ENCODE assay signal across 10 cellular contexts in genomic region chr1:165543651-165544452, GRCh38. TPM values are rescaled to one million over a fixed set of nuclear protein-coding genes. Genes with fewer than 3 reads are reported as not detected.
DNase-seq lines count a peak whose midpoint lies in the region; ATAC-seq and TF ChIP-seq lines count a peak whose summit lies in the region.
"Had no signal": no experiment of that assay in that cellular context is flagged by ENCODE, and none has a peak within 500 bp of the region (broad histone marks: within the 10 kb centered on the region; RNA-seq: fewer than 3 reads in every experiment).

A gene with protein sequence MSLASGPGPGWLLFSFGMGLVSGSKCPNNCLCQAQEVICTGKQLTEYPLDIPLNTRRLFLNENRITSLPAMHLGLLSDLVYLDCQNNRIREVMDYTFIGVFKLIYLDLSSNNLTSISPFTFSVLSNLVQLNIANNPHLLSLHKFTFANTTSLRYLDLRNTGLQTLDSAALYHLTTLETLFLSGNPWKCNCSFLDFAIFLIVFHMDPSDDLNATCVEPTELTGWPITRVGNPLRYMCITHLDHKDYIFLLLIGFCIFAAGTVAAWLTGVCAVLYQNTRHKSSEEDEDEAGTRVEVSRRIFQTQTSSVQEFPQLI (plus strand): TSS chr1:165544000. CDS start chr1:165544297, 297 bp downstream.

- H3K4me1 Mint-ChIP-seq in activated T-cell treated with anti-CD3 and anti-CD28 coated beads, Interleukin-2, amount 50 U/mL, for 24 hours (ENCODE audit: low read depth) = no peaks in the 10 kb centered on the region
- H3K4me1 Mint-ChIP-seq: activated CD8-positive, alpha-beta memory T cell treated with anti-CD3 and anti-CD28 coated beads, Interleukin-2, amount 10 ng/mL, durations not matched to agents 7 days and 5 days had no signal

- H4K8ac ChIP-seq in mesenchymal stem cell (ENCODE audit: low read length) = no peak within 1 kb of the TSS

- no peak within 1 kb of the TSS for H2BK12ac ChIP-seq in mesenchymal stem cell (ENCODE audit: low read length in 2 of 2)

- H3K36me3 Mint-ChIP-seq in activated T-cell treated with anti-CD3 and anti-CD28 coated beads, Interleukin-2, amount 50 U/mL, for 24 hours (ENCODE audit: low read depth) = no peaks in the 10 kb centered on the region
- H3K36me3 Mint-ChIP-seq: activated CD8-positive, alpha-beta memory T cell treated with anti-CD3 and anti-CD28 coated beads, Interleukin-2, amount 10 ng/mL, durations not matched to agents 7 days and 5 days had no signal

- WGBS in mesenchymal stem cell = 42% methylated on average over 11 of the region's 12 CpGs

- H3K4me2 ChIP-seq in mesenchymal stem cell (ENCODE audit: low read length, poor library complexity, severe bottlenecking) = no peak within 1 kb of the TSS

- no peak within 1 kb of the TSS for H3K4ac ChIP-seq in mesenchymal stem cell (ENCODE audit: low read depth in 1 of 2, low read length in 2 of 2)

- ATAC-seq in GM18858 (IDR thresholded peaks at IDR 0.05; ENCODE audit: unreplicated experiment) = no peak
- ATAC-seq: activated CD8-positive, alpha-beta memory T cell treated with anti-CD3 and anti-CD28 coated beads, Interleukin-2, amount 10 ng/mL, durations not matched to agents 7 days and 5 days; effector memory CD8-positive, alpha-beta T cell had no signal

- intact Hi-C loops in dorsolateral prefrontal cortex (cut with DNase I) = loop anchor here in 1 of 2 donors (5.0 kb wide), 1 partner anchor 142 kb away; no protein-coding TSS in a partner anchor

- H3K4me3 ChIP-seq in dorsolateral prefrontal cortex (peak within 1 kb of the TSS in 1 of 59 donors; percentile 6), mesenchymal stem cell (ENCODE audit: insufficient read depth in 1 of 2, low read depth in 1 of 2, low read length in 2 of 2) (no peak within 1 kb of the TSS)

- no peak within 1 kb of the TSS for H3K14ac ChIP-seq in mesenchymal stem cell (ENCODE audit: low read length in 2 of 2)

- H3K9me3 ChIP-seq in mesenchymal stem cell (ENCODE audit: control insufficient read depth, low read length) = no peaks in the 10 kb centered on the region

- H2AK5ac ChIP-seq in mesenchymal stem cell (ENCODE audit: low read length, severe bottlenecking) = no peak within 1 kb of the TSS

- no peaks in the 10 kb centered on the region for H3K79me1 ChIP-seq in mesenchymal stem cell (replicated peaks; ENCODE audit: low read length, poor library complexity, severe bottlenecking)

- no peak within 1 kb of the TSS for H4K91ac ChIP-seq in mesenchymal stem cell (ENCODE audit: low read length)

- no peak within 1 kb of the TSS for H3K4me3 Mint-ChIP-seq in activated T-cell treated with anti-CD3 and anti-CD28 coated beads, Interleukin-2, amount 50 U/mL, for 24 hours
- H3K4me3 Mint-ChIP-seq: activated CD8-positive, alpha-beta memory T cell treated with anti-CD3 and anti-CD28 coated beads, Interleukin-2, amount 10 ng/mL, durations not matched to agents 7 days and 5 days; effector memory CD8-positive, alpha-beta T cell had no signal

- peak within 1 kb of the TSS; percentile 30 for H2BK120ac ChIP-seq in mesenchymal stem cell (ENCODE audit: low read depth, low read length)

- no peak within 1 kb of the TSS for H2BK15ac ChIP-seq in mesenchymal stem cell (ENCODE audit: low read depth, poor library complexity, severe bottlenecking)

- H3K9ac ChIP-seq in mesenchymal stem cell (ENCODE audit: low read length) = no peak within 1 kb of the TSS

- H3K23ac ChIP-seq in mesenchymal stem cell (ENCODE audit: low read length in 2 of 2) = no peak within 1 kb of the TSS

- H3K9me3 Mint-ChIP-seq in activated T-cell treated with anti-CD3 and anti-CD28 coated beads, Interleukin-2, amount 50 U/mL, for 24 hours = no peaks in the 10 kb centered on the region
- H3K9me3 Mint-ChIP-seq: effector memory CD8-positive, alpha-beta T cell had no signal

- no peak within 1 kb of the TSS for H3K18ac ChIP-seq in mesenchymal stem cell (ENCODE audit: low read depth in 1 of 2, low read length in 2 of 2)

- H3K27ac Mint-ChIP-seq in activated T-cell treated with anti-CD3 and anti-CD28 coated beads, Interleukin-2, amount 50 U/mL, for 24 hours = no peak within 1 kb of the TSS
- H3K27ac Mint-ChIP-seq: activated CD8-positive, alpha-beta memory T cell treated with anti-CD3 and anti-CD28 coated beads, Interleukin-2, amount 10 ng/mL, durations not matched to agents 7 days and 5 days; effector memory CD8-positive, alpha-beta T cell had no signal

- H2AFZ ChIP-seq in mesenchymal stem cell (ENCODE audit: low read depth, low read length) = no peak within 1 kb of the TSS

- DNase-seq in DMS 273 (lab: John Stamatoyannopoulos, UW; ENCODE audit: unreplicated experiment) (peak; percentile 81), NCI-H2081 (lab: John Stamatoyannopoulos, UW) (peak; percentile 76 to 85), dorsolateral prefrontal cortex (peak in 8 of 10 donors; percentile 27 to 63 (median 39)), mesenchymal stem cell (no peak), COLO668 (lab: John Stamatoyannopoulos, UW; ENCODE audit: unreplicated experiment) (no peak)
- DNase-seq in activated T-cell treated with anti-CD3 and anti-CD28 coated beads, Interleukin-2, amount 50 U/mL, for 24 hours = no peak
- no peak for DNase-seq in activated naive CD4-positive, alpha-beta T cell treated with anti-CD3 and anti-CD28 coated beads, Interleukin-2, amount 50 U/mL, for 16 hours
- DNase-seq: activated CD8-positive, alpha-beta memory T cell treated with anti-CD3 and anti-CD28 coated beads, Interleukin-2, amount 10 ng/mL, durations not matched to agents 7 days and 5 days; effector memory CD8-positive, alpha-beta T cell had no signal

- peaks cover 53% of the 10 kb centered on the region for H3K27me3 Mint-ChIP-seq in activated T-cell treated with anti-CD3 and anti-CD28 coated beads, Interleukin-2, amount 50 U/mL, for 24 hours

- H3K27me3 ChIP-seq in dorsolateral prefrontal cortex (peaks cover 0 to 24% (median 0%) of the 10 kb centered on the region in 45 donors), mesenchymal stem cell (ENCODE audit: control insufficient read depth in 1 of 2, insufficient read depth in 1 of 2, low read length in 2 of 2) (peaks cover 38 to 40% of the 10 kb centered on the region in 2 experiments)

- H2BK5ac ChIP-seq in mesenchymal stem cell (ENCODE audit: low read depth, low read length, poor library complexity, severe bottlenecking) = no peak within 1 kb of the TSS

- no peaks in the 10 kb centered on the region for H3K36me3 ChIP-seq in mesenchymal stem cell (ENCODE audit: control insufficient read depth in 1 of 2, insufficient read depth in 2 of 2, low read depth in 1 of 2, low read length in 2 of 2)

- H3K4me1 ChIP-seq in mesenchymal stem cell (ENCODE audit: control insufficient read depth, insufficient read depth, low read depth, low read length) = no peaks in the 10 kb centered on the region

- peak in 5 of 56 donors; percentile 11 to 41 (median 13) for TF ChIP-seq CTCF in dorsolateral prefrontal cortex (IDR thresholded peaks at IDR 0.05 in 54 of 56, conservative IDR thresholded peaks at IDR 0.05 in 2 of 56; ENCODE audit: low read depth in 1 of 56, partially characterized antibody in 56 of 56)

- H3K27ac ChIP-seq in dorsolateral prefrontal cortex (no peak within 1 kb of the TSS), mesenchymal stem cell (ENCODE audit: low read length, poor library complexity, severe bottlenecking) (no peak within 1 kb of the TSS)

RNA-seq across cellular contexts. Expression of the gene that starts here (rescaled TPM):
- total RNA-seq in dorsolateral prefrontal cortex = under 1 TPM in 2 of 120 experiments, not detected in 118; 0.36 to 0.44 TPM
- polyA plus RNA-seq in mesenchymal stem cell (2013, experiment 1 of 2) = not detected
- polyA plus RNA-seq in mesenchymal stem cell (2013, experiment 2 of 2) = not detected
- total RNA-seq: activated CD8-positive, alpha-beta memory T cell treated with anti-CD3 and anti-CD28 coated beads, Interleukin-2, amount 10 ng/mL, durations not matched to agents 7 days and 5 days had no signal

Comparison
In these comparisons a context has a peak if more than half of its experiments do, and no peak if none do; other contexts are left out.
1. Peak in DNase-seq in dorsolateral prefrontal cortex; RNA of the gene not detected or under 1 TPM.
2. DNase-seq: peak in DMS 273 (single experiment) and NCI-H2081 (2 of 2); none in mesenchymal stem cell (single experiment), COLO668 (single experiment), activated T-cell treated with anti-CD3 and anti-CD28 coated beads, Interleukin-2, amount 50 U/mL, for 24 hours (single experiment) and activated naive CD4-positive, alpha-beta T cell treated with anti-CD3 and anti-CD28 coated beads, Interleukin-2, amount 50 U/mL, for 16 hours (single experiment).